ENCODE assay signal across 19 cellular contexts in the genomic region with DNA sequence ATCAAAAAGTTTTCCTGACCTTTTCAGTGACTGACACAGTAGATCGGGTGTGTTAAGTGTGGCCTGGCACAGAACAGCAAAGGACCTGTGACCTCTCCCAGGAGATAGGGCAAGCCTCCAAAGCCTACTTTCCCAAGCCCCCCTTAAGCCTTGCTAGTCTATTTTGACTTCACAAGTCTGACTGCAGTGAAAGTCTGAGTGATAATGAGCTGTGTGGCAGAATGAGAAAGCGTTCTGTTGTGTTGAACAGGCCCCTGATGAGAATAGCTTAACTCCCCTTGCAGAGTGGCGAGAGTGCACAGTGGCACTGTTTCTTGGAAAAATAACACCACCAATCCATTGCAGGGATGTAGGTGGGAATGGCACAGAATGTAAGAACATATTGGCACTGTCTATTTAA.
"Had no signal": no experiment of that assay in that cellular context is flagged by ENCODE, and none has a peak within 500 bp of the region (broad histone marks: within the 10 kb centered on the region; RNA-seq: fewer than 3 reads in every experiment).

No MANE protein-coding gene starts in this region.

- H3K36me3 Mint-ChIP-seq: activated naive CD4-positive, alpha-beta T cell treated with anti-CD3 and anti-CD28 coated beads, Interleukin-2, amount 50 U/mL, for 72 hours had no signal

- H3K4me3 ChIP-seq: lower lobe of right lung had no signal

- H3K27me3 ChIP-seq: foreskin keratinocyte had no signal

- DNase-seq: activated CD4-positive, alpha-beta T cell treated with anti-CD3 and anti-CD28 coated beads, Interleukin-2, amount 10 ng/mL, durations not matched to agents 24 days and 14 days; activated CD4-positive, CD25-positive, alpha-beta regulatory T cell; activated CD8-positive, alpha-beta memory T cell treated with anti-CD3 and anti-CD28 coated beads, Interleukin-2, amount 50 U/mL, for 4 hours; activated CD8-positive, alpha-beta T cell treated with anti-CD3 and anti-CD28 coated beads, Interleukin-2, amount 10 ng/mL, durations not matched to agents 7 days and 5 days; activated effector memory CD4-positive, alpha-beta T cell treated with anti-CD3 and anti-CD28 coated beads, Interleukin-2, amount 50 U/mL, for 16 hours; activated T-cell treated with anti-CD3 and anti-CD28 coated beads, Interleukin-2, amount 50 U/mL, for 48 hours; effector CD4-positive, alpha-beta T cell; foreskin keratinocyte; glutamatergic neuron; kidney glomerular epithelial cell; lower lobe of right lung; retina; stimulated activated CD4-positive, alpha-beta T cell treated with anti-CD3 and anti-CD28 coated beads, Interleukin-4, amount 100 ng/mL, for 1 hour; stimulated activated naive B cell treated with anti-CD40 and anti-IgM and Interleukin-4, amounts not matched to agents 10 μg/mL and 1 μg/mL and 100 μg/mL, for 72 hours; trophoblast cell had no signal

- H3K27ac ChIP-seq: foreskin keratinocyte, lower lobe of right lung, parathyroid adenoma had no signal

- H3K4me1 Mint-ChIP-seq: activated CD4-positive, alpha-beta T cell treated with anti-CD3 and anti-CD28 coated beads, Interleukin-2, amount 10 ng/mL, durations not matched to agents 24 days and 14 days; stimulated activated naive B cell treated with anti-CD40 and anti-IgM and Interleukin-4, amounts not matched to agents 10 μg/mL and 1 μg/mL and 100 μg/mL, for 72 hours had no signal

- H3K4me1 ChIP-seq: foreskin keratinocyte, lower lobe of right lung, parathyroid adenoma had no signal

- H3K79me2 ChIP-seq: parathyroid adenoma had no signal

- H3K4me3 Mint-ChIP-seq: activated CD4-positive, alpha-beta T cell treated with anti-CD3 and anti-CD28 coated beads, Interleukin-2, amount 10 ng/mL, durations not matched to agents 24 days and 14 days; activated CD8-positive, alpha-beta T cell treated with anti-CD3 and anti-CD28 coated beads, Interleukin-2, amount 10 ng/mL, durations not matched to agents 7 days and 5 days; brain; neural crest cell; stimulated activated naive B cell treated with anti-CD40 and anti-IgM and Interleukin-4, amounts not matched to agents 10 μg/mL and 1 μg/mL and 100 μg/mL, for 72 hours had no signal

- H3K27me3 Mint-ChIP-seq: activated CD4-positive, alpha-beta T cell treated with anti-CD3 and anti-CD28 coated beads, Interleukin-2, amount 10 ng/mL, durations not matched to agents 24 days and 14 days; stimulated activated naive B cell treated with anti-CD40 and anti-IgM and Interleukin-4, amounts not matched to agents 10 μg/mL and 1 μg/mL and 100 μg/mL, for 72 hours had no signal

- H3K27ac Mint-ChIP-seq: activated CD4-positive, alpha-beta T cell treated with anti-CD3 and anti-CD28 coated beads, Interleukin-2, amount 10 ng/mL, durations not matched to agents 24 days and 14 days; activated CD8-positive, alpha-beta T cell treated with anti-CD3 and anti-CD28 coated beads, Interleukin-2, amount 10 ng/mL, durations not matched to agents 7 days and 5 days; activated naive CD4-positive, alpha-beta T cell treated with anti-CD3 and anti-CD28 coated beads, Interleukin-2, amount 50 U/mL, for 72 hours; stimulated activated naive B cell treated with anti-CD40 and anti-IgM and Interleukin-4, amounts not matched to agents 10 μg/mL and 1 μg/mL and 100 μg/mL, for 72 hours had no signal

- H2AFZ ChIP-seq: parathyroid adenoma had no signal

- H3K9me3 ChIP-seq: lower lobe of right lung had no signal

- H3K9me3 Mint-ChIP-seq: activated CD4-positive, alpha-beta T cell treated with anti-CD3 and anti-CD28 coated beads, Interleukin-2, amount 10 ng/mL, durations not matched to agents 24 days and 14 days; activated naive CD4-positive, alpha-beta T cell treated with anti-CD3 and anti-CD28 coated beads, Interleukin-2, amount 50 U/mL, for 72 hours; brain; neural crest cell; stimulated activated naive B cell treated with anti-CD40 and anti-IgM and Interleukin-4, amounts not matched to agents 10 μg/mL and 1 μg/mL and 100 μg/mL, for 72 hours had no signal

- ATAC-seq: activated CD8-positive, alpha-beta T cell treated with anti-CD3 and anti-CD28 coated beads, Interleukin-2, amount 10 ng/mL, durations not matched to agents 7 days and 5 days; activated naive CD4-positive, alpha-beta T cell treated with anti-CD3 and anti-CD28 coated beads, Interleukin-2, amount 50 U/mL, for 72 hours; foreskin keratinocyte; lower lobe of right lung; stimulated activated naive B cell treated with anti-CD40 and anti-IgM and Interleukin-4, amounts not matched to agents 10 μg/mL and 1 μg/mL and 100 μg/mL, for 72 hours had no signal
